Comparison of ENCODE assay signal across 8 cellular contexts in genomic region chr7:33108591-33108930, GRCh38. TPM values are rescaled to one million over a fixed set of nuclear protein-coding genes. Genes with fewer than 3 reads are reported as not detected.
DNase-seq lines count a peak whose midpoint lies in the region; ATAC-seq, FAIRE-seq and TF ChIP-seq lines count a peak whose summit lies in the region.

No MANE protein-coding gene starts in this region.

- intact Hi-C loops in Calu3 (cut with micrococcal nuclease; ENCODE audit: unreplicated experiment) = loop anchor here (2.0 to 5.0 kb wide), 5 partner anchors 48 to 416 kb away; no protein-coding TSS in a partner anchor
- intact Hi-C loops in adrenal gland (cut with DNase I) = loop anchor here in 1 of 2 donors (10.0 kb wide), 1 partner anchor 164 kb away; no protein-coding TSS in a partner anchor
- intact Hi-C loops in HepG2 (cut with micrococcal nuclease; ENCODE audit: unreplicated experiment) = loop anchor here (2.0 to 5.0 kb wide), 4 partner anchors 46 to 216 kb away; partner anchors contain the start of genes FKBP9, KBTBD2 and NT5C3A

- TF ChIP-seq RAD21 in HepG2 (CRISPR knock-in tag; IDR thresholded peaks at IDR 0.05) = no peak

- FAIRE-seq in HepG2 (lab: Jason Lieb, UNC) = no peak

- H2AFZ ChIP-seq in HepG2 (ENCODE audit: low read length) = no peak overlapping the region

- H3K4me2 ChIP-seq in HepG2 (ENCODE audit: low read depth, low read length) = peak overlapping the region; percentile 97

- DNase-seq in Calu3 (peak; percentile 57), NCI-H345 (lab: John Stamatoyannopoulos, UW) (peak; percentile 52), adrenal gland (no peak), HepG2 (ENCODE audit: low spot score) (no peak), thoracic aorta (ENCODE audit: low spot score) (no peak), GM19238 (ENCODE audit: insufficient read length, low spot score) (no peak), inferior parietal cortex (ENCODE audit: extremely low spot score) (no peak)

- H3K9ac ChIP-seq in HepG2 (ENCODE audit: insufficient read depth, low read depth, low read length) = peak overlapping the region; percentile 85

- H3K9me3 ChIP-seq in adrenal gland (replicated peaks in 1 of 3) = no peaks in the 10 kb centered on the region
- H3K9me3 ChIP-seq in HepG2 (ENCODE audit: low read length) = no peaks in the 10 kb centered on the region
- no peaks in the 10 kb centered on the region for H3K9me3 ChIP-seq in thoracic aorta

- H3K27ac ChIP-seq in adrenal gland (peak overlapping the region in 4 of 5 donors; percentile 71 to 86 (median 80)), HepG2 (ENCODE audit: extremely low read length, insufficient read depth, low read length) (peak overlapping the region; percentile 77), thoracic aorta (peak overlapping the region; percentile 60 to 73)

- H3K27me3 Mint-ChIP-seq in Calu3 (ENCODE audit: unreplicated experiment) = peaks cover 33% of the 10 kb centered on the region

- POLR2A ChIA-PET in HepG2 (lab: Yijun Ruan, JAX) = interaction anchor here (0.6 to 2.5 kb wide), 5 partner anchors 47 to 613 kb away, joined by 3 to 10 read pairs (median 3); partner anchors contain the start of genes AVL9 and NT5C3A

- no TSS peak for BruUV-seq in Calu3 (replicated peaks; lab: Mats Ljungman, UMichigan)
- no TSS peak for BruUV-seq in HepG2 (replicated peaks; lab: Mats Ljungman, UMichigan)

- in situ Hi-C loops in HepG2 (cut with HindIII; ENCODE audit: extremely low pct_ligation_motif_present, low pct_unique_long_range_greater_than_20kb) = no loop called here

- H3K27ac Mint-ChIP-seq in Calu3 (ENCODE audit: unreplicated experiment) = peak overlapping the region; percentile 43

- ATAC-seq in GM21529 (IDR thresholded peaks at IDR 0.05; ENCODE audit: unreplicated experiment) (peak; percentile 13), HepG2 (peak; percentile 17), thoracic aorta (ENCODE audit: insufficient number of reproducible peaks, low FRiP score, low read depth) (no peak)

- TF ChIP-seq POLR2A in adrenal gland (IDR thresholded peaks at IDR 0.05) (no peak), HepG2 (IDR thresholded peaks at IDR 0.05; ENCODE audit: insufficient read depth in 1 of 2, low read depth in 2 of 2, low read length in 2 of 2) (no peak)

- H3K9me3 Mint-ChIP-seq in Calu3 (ENCODE audit: low read depth, unreplicated experiment) = no peaks in the 10 kb centered on the region

- peaks cover 12% of the 10 kb centered on the region for H4K20me1 ChIP-seq in HepG2 (ENCODE audit: insufficient read depth, low read length)

- TF ChIP-seq CTCF in Calu3 (IDR thresholded peaks at IDR 0.05; ENCODE audit: unreplicated experiment) (peak; percentile 26), adrenal gland (IDR thresholded peaks at IDR 0.05) (peak in 3 of 6 experiments; percentile 8 to 19 (median 16)), HepG2 (CRISPR knock-in tag; IDR thresholded peaks at IDR 0.05) (no peak), thoracic aorta (IDR thresholded peaks at IDR 0.05) (no peak)

- CTCF ChIA-PET in Calu3 (lab: Charles Lee) = interaction anchor here (0.7 to 3.7 kb wide), 10 partner anchors 20 to 416 kb away, joined by 3 to 21 read pairs (median 4); partner anchors contain the start of genes FKBP9, KBTBD2 and NT5C3A
- CTCF ChIA-PET in HepG2 (lab: Yijun Ruan, JAX; ENCODE audit: low intra/inter-chr PET ratio, low total read pairs) = no interaction called here

- peaks cover 14% of the 10 kb centered on the region for H3K4me1 Mint-ChIP-seq in Calu3 (ENCODE audit: low read depth, unreplicated experiment)

- H3K36me3 ChIP-seq in adrenal gland (replicated peaks in 1 of 2) (peaks cover 0 to under 1% of the 10 kb centered on the region in 2 donors), HepG2 (replicated peaks in 1 of 2; ENCODE audit: control insufficient read depth in 1 of 2, insufficient read depth in 2 of 2, low read length in 2 of 2) (peaks cover under 1 to 6% of the 10 kb centered on the region in 2 experiments; a peak in 4 of 5 replicates), thoracic aorta (peaks cover under 1% of the 10 kb centered on the region)

- no peak for TF ChIP-seq EP300 in HepG2 (IDR thresholded peaks at IDR 0.05; ENCODE audit: low read depth in 2 of 2, low read length in 2 of 2)
- no peak for TF ChIP-seq EP300 in HepG2 (CRISPR knock-in tag; IDR thresholded peaks at IDR 0.05; ENCODE audit: borderline replicate concordance)

- H3K27me3 ChIP-seq in adrenal gland (no peaks in the 10 kb centered on the region), HepG2 (ENCODE audit: control insufficient read depth in 1 of 2, insufficient read depth in 2 of 2, low read length in 2 of 2) (peaks cover 1 to 6% of the 10 kb centered on the region in 2 experiments; a peak in 2 of 5 replicates), thoracic aorta (replicated peaks; ENCODE audit: insufficient read depth) (no peaks in the 10 kb centered on the region)

- H3K4me3 ChIP-seq in adrenal gland = peak overlapping the region; percentile 16 to 100 (median 79)
- H3K4me3 ChIP-seq in HepG2 (replicated peaks in 1 of 3; ENCODE audit: insufficient read depth in 1 of 3, low read depth in 2 of 3, low read length in 3 of 3) = peak overlapping the region; percentile 85 to 88 (median 87)
- peak overlapping the region; percentile 97 for H3K4me3 ChIP-seq in thoracic aorta

- H3K4me3 Mint-ChIP-seq in Calu3 (ENCODE audit: low read depth, unreplicated experiment) = peak overlapping the region; percentile 88

- peaks cover 48% of the 10 kb centered on the region for H3K79me2 ChIP-seq in HepG2 (ENCODE audit: insufficient read depth, low read length)

- H3K36me3 Mint-ChIP-seq in Calu3 (ENCODE audit: insufficient read depth, unreplicated experiment) = peaks cover 23% of the 10 kb centered on the region

- 1 to 3% (median 2%) methylated on average over 7 of the region's 7 CpGs for WGBS in adrenal gland, 4 donors
- WGBS in HepG2 (ENCODE audit: low lambda C conversion rate) = 0% methylated on average over 7 of the region's 7 CpGs

- peaks cover 9 to 35% of the 10 kb centered on the region in 2 donors for H3K4me1 ChIP-seq in adrenal gland (replicated peaks in 1 of 2)
- H3K4me1 ChIP-seq in HepG2 (ENCODE audit: insufficient read depth, low read length) = peaks cover 55% of the 10 kb centered on the region
- peaks cover 17 to 30% of the 10 kb centered on the region in 2 donors for H3K4me1 ChIP-seq in thoracic aorta (ENCODE audit: control insufficient read depth in 1 of 2, low read depth in 2 of 2)

RNA-seq across cellular contexts. Expression of gene RP9, which starts 0.6 kb away (rescaled TPM):
- total RNA-seq in Calu3 (2022) (30.9 and 37.2 TPM in 2 replicates), adrenal gland (10 to 100 TPM in 5 of 8 donors, 1 to 10 TPM in 3; 4.2 to 12.8 (median 11.3) TPM), HepG2 (2016; rRNA removed; fragmentation: Illumina TruSeq; extraction: Trizol) (14.2 and 15.1 TPM in 2 replicates), thoracic aorta (10 to 100 TPM in 1 of 2 donors, 1 to 10 TPM in 1; 7.6 to 17.0 TPM)
- polyA plus RNA-seq in adrenal gland (10 to 100 TPM; 18.8 to 22.4 (median 19.9) TPM), HepG2 (2011; rRNA removed) (13.1 and 18.6 TPM in 2 replicates)
- total RNA-seq in HepG2 (2016; cell fraction: cytosol; rRNA removed; fragmentation: Illumina TruSeq; extraction: Trizol; ENCODE audit: low read depth) = 16.3 and 18.5 TPM in 2 replicates
- 14.5 and 17.3 TPM in 2 replicates for total RNA-seq in HepG2 (2016; cell fraction: insoluble cytoplasmic fraction; rRNA removed; fragmentation: Illumina TruSeq; extraction: Trizol)
- 19.1 and 19.9 TPM in 2 replicates for total RNA-seq in HepG2 (2016; cell fraction: membrane; rRNA removed; fragmentation: Illumina TruSeq; extraction: Trizol)
- total RNA-seq in HepG2 (2016; cell fraction: nucleus; rRNA removed; fragmentation: Illumina TruSeq; extraction: Trizol) = 11.1 and 12.8 TPM in 2 replicates
- polyA plus RNA-seq in HepG2 (2011; cell fraction: cytosol; rRNA removed) = 11.4 and 12.2 TPM in 2 replicates
- 12.4 and 12.9 TPM in 2 replicates for polyA plus RNA-seq in HepG2 (2011; cell fraction: nucleus; rRNA removed)
- 13.8 and 14.7 TPM in 2 replicates for polyA plus RNA-seq in HepG2 (2012)
- polyA plus RNA-seq in HepG2 (2016; cell fraction: cytosol; fragmentation: Illumina TruSeq; extraction: Trizol; ENCODE audit: low read depth) = 17.6 and 18.4 TPM in 2 replicates
- polyA plus RNA-seq in HepG2 (2016; cell fraction: insoluble cytoplasmic fraction; fragmentation: Illumina TruSeq; extraction: Trizol; ENCODE audit: low read depth) = 20.5 and 21.8 TPM in 2 replicates
- 17.7 and 19.3 TPM in 2 replicates for polyA plus RNA-seq in HepG2 (2016; cell fraction: membrane; fragmentation: Illumina TruSeq; extraction: Trizol; ENCODE audit: low read depth)
- 16.9 and 19.9 TPM in 2 replicates for polyA plus RNA-seq in HepG2 (2016; cell fraction: nucleus; fragmentation: Illumina TruSeq; extraction: Trizol; ENCODE audit: insufficient read depth, low read depth)
- 8.1 and 14.2 TPM in 2 replicates for polyA minus RNA-seq in HepG2 (2011; rRNA and poly(A)+ RNA removed; ENCODE audit: low replicate concordance)
- 6.9 and 7.9 TPM in 2 replicates for polyA minus RNA-seq in HepG2 (2011; cell fraction: cytosol; rRNA and poly(A)+ RNA removed)
- 16.7 and 23.4 TPM in 2 replicates for polyA minus RNA-seq in HepG2 (2011; cell fraction: nucleus; rRNA and poly(A)+ RNA removed)

RNA-seq across cellular contexts. Expression of gene BBS9, which starts 20.8 kb away (rescaled TPM):
- 9.4 and 13.0 TPM in 2 replicates for total RNA-seq in Calu3 (2022)
- total RNA-seq in adrenal gland = 10 to 100 TPM; 13.5 to 39.4 (median 27.3) TPM
- 1 to 10 TPM; 5.6 to 8.4 (median 7.1) TPM for polyA plus RNA-seq in adrenal gland
- total RNA-seq in HepG2 (2016; rRNA removed; fragmentation: Illumina TruSeq; extraction: Trizol) = 7.8 and 9.4 TPM in 2 replicates
- 56.8 and 57.9 TPM in 2 replicates for total RNA-seq in HepG2 (2016; cell fraction: cytosol; rRNA removed; fragmentation: Illumina TruSeq; extraction: Trizol; ENCODE audit: low read depth)
- total RNA-seq in HepG2 (2016; cell fraction: insoluble cytoplasmic fraction; rRNA removed; fragmentation: Illumina TruSeq; extraction: Trizol) = 7.6 and 8.9 TPM in 2 replicates
- total RNA-seq in HepG2 (2016; cell fraction: membrane; rRNA removed; fragmentation: Illumina TruSeq; extraction: Trizol) = 11.2 and 18.5 TPM in 2 replicates
- total RNA-seq in HepG2 (2016; cell fraction: nucleus; rRNA removed; fragmentation: Illumina TruSeq; extraction: Trizol) = 11.6 and 13.3 TPM in 2 replicates
- 5.1 and 5.2 TPM in 2 replicates for polyA plus RNA-seq in HepG2 (2011; rRNA removed)
- 3.5 and 4.2 TPM in 2 replicates for polyA plus RNA-seq in HepG2 (2011; cell fraction: cytosol; rRNA removed)
- 5.7 and 6.4 TPM in 2 replicates for polyA plus RNA-seq in HepG2 (2011; cell fraction: nucleus; rRNA removed)
- 4.3 and 5.5 TPM in 2 replicates for polyA plus RNA-seq in HepG2 (2012)
- polyA plus RNA-seq in HepG2 (2016; cell fraction: cytosol; fragmentation: Illumina TruSeq; extraction: Trizol; ENCODE audit: low read depth) = 1.2 and 1.8 TPM in 2 replicates
- 6.9 and 7.0 TPM in 2 replicates for polyA plus RNA-seq in HepG2 (2016; cell fraction: insoluble cytoplasmic fraction; fragmentation: Illumina TruSeq; extraction: Trizol; ENCODE audit: low read depth)
- polyA plus RNA-seq in HepG2 (2016; cell fraction: membrane; fragmentation: Illumina TruSeq; extraction: Trizol; ENCODE audit: low read depth) = 2.6 and 2.8 TPM in 2 replicates
- polyA plus RNA-seq in HepG2 (2016; cell fraction: nucleus; fragmentation: Illumina TruSeq; extraction: Trizol; ENCODE audit: insufficient read depth, low read depth) = 3.9 and 4.8 TPM in 2 replicates
- polyA minus RNA-seq in HepG2 (2011; rRNA and poly(A)+ RNA removed; ENCODE audit: low replicate concordance) = 11.2 and 28.4 TPM in 2 replicates
- polyA minus RNA-seq in HepG2 (2011; cell fraction: cytosol; rRNA and poly(A)+ RNA removed) = 4.0 and 12.4 TPM in 2 replicates
- 57.8 and 69.5 TPM in 2 replicates for polyA minus RNA-seq in HepG2 (2011; cell fraction: nucleus; rRNA and poly(A)+ RNA removed)
- total RNA-seq in thoracic aorta = 10 to 100 TPM; 23.0 to 28.6 TPM

RNA-seq across cellular contexts. Expression of gene NT5C3A, which starts 46.0 kb away (rescaled TPM):
- total RNA-seq in Calu3 (2022) (77.7 and 127 TPM in 2 replicates), adrenal gland (10 to 100 TPM in 7 of 8 donors, 1 to 10 TPM in 1; 10.0 to 65.5 (median 21.3) TPM), HepG2 (2016; rRNA removed; fragmentation: Illumina TruSeq; extraction: Trizol) (22.8 and 34.0 TPM in 2 replicates), thoracic aorta (10 to 100 TPM; 14.5 to 22.2 TPM)
- polyA plus RNA-seq in adrenal gland (10 to 100 TPM; 13.1 to 34.4 (median 23.6) TPM), HepG2 (2011; rRNA removed) (9.6 and 16.9 TPM in 2 replicates)
- 16.1 and 17.7 TPM in 2 replicates for total RNA-seq in HepG2 (2016; cell fraction: cytosol; rRNA removed; fragmentation: Illumina TruSeq; extraction: Trizol; ENCODE audit: low read depth)
- total RNA-seq in HepG2 (2016; cell fraction: insoluble cytoplasmic fraction; rRNA removed; fragmentation: Illumina TruSeq; extraction: Trizol) = 20.7 and 28.8 TPM in 2 replicates
- total RNA-seq in HepG2 (2016; cell fraction: membrane; rRNA removed; fragmentation: Illumina TruSeq; extraction: Trizol) = 18.3 and 19.0 TPM in 2 replicates
- 33.8 and 36.2 TPM in 2 replicates for total RNA-seq in HepG2 (2016; cell fraction: nucleus; rRNA removed; fragmentation: Illumina TruSeq; extraction: Trizol)
- polyA plus RNA-seq in HepG2 (2011; cell fraction: cytosol; rRNA removed) = 4.9 and 7.5 TPM in 2 replicates
- polyA plus RNA-seq in HepG2 (2011; cell fraction: nucleus; rRNA removed) = 3.7 and 5.4 TPM in 2 replicates
- 22.4 and 29.1 TPM in 2 replicates for polyA plus RNA-seq in HepG2 (2012)
- 6.0 and 6.1 TPM in 2 replicates for polyA plus RNA-seq in HepG2 (2016; cell fraction: cytosol; fragmentation: Illumina TruSeq; extraction: Trizol; ENCODE audit: low read depth)
- 24.5 and 27.3 TPM in 2 replicates for polyA plus RNA-seq in HepG2 (2016; cell fraction: insoluble cytoplasmic fraction; fragmentation: Illumina TruSeq; extraction: Trizol; ENCODE audit: low read depth)
- polyA plus RNA-seq in HepG2 (2016; cell fraction: membrane; fragmentation: Illumina TruSeq; extraction: Trizol; ENCODE audit: low read depth) = 13.7 and 13.9 TPM in 2 replicates
- polyA plus RNA-seq in HepG2 (2016; cell fraction: nucleus; fragmentation: Illumina TruSeq; extraction: Trizol; ENCODE audit: insufficient read depth, low read depth) = 42.4 and 45.3 TPM in 2 replicates
- polyA minus RNA-seq in HepG2 (2011; rRNA and poly(A)+ RNA removed; ENCODE audit: low replicate concordance) = 2.7 and 3.2 TPM in 2 replicates
- polyA minus RNA-seq in HepG2 (2011; cell fraction: cytosol; rRNA and poly(A)+ RNA removed) = 5.7 and 7.7 TPM in 2 replicates
- polyA minus RNA-seq in HepG2 (2011; cell fraction: nucleus; rRNA and poly(A)+ RNA removed) = 28.3 and 30.0 TPM in 2 replicates

Comparison
In these comparisons a context has a peak if more than half of its experiments do, and no peak if none do; other contexts are left out.
1. DNase-seq: peak in Calu3 (single experiment) and NCI-H345 (single experiment); none in adrenal gland (0 of 7), HepG2 (single experiment), thoracic aorta (single experiment), GM19238 (single experiment) and inferior parietal cortex (single experiment).
2. Peak in every context shown above with its lines, with median percentiles within 50 percentile points of each other: H3K27ac ChIP-seq and H3K4me3 ChIP-seq.